7 cellular contexts compared by ENCODE assay signal in genomic region chr10:92699193-92699517, GRCh38. TPM values are rescaled to one million over a fixed set of nuclear protein-coding genes. Genes with fewer than 3 reads are reported as not detected.
DNase-seq lines count a peak whose midpoint lies in the region; ATAC-seq and TF ChIP-seq lines count a peak whose summit lies in the region.

No MANE protein-coding gene starts in this region.

- peak overlapping the region; percentile 50; the same call in 1 of the 2 replicates for H3K9ac ChIP-seq in iPS-20b (ENCODE audit: low read depth, low read length)

- no peaks in the 10 kb centered on the region for H3K9me3 ChIP-seq in iPS-20b (ENCODE audit: insufficient read depth, low read depth, low read length)

- H3K4me3 Mint-ChIP-seq in activated T-helper 2 cell treated with anti-CD3 and anti-CD28 coated beads, Interferon-gamma antibody, Interleukin-2, Interleukin-4, amounts not matched to agents 10 μg/mL and 5 μg/mL and 100 μg/mL, durations not matched to agents 14 hours and 24 hours and 36 hours (ENCODE audit: low read depth) = peak overlapping the region; percentile 69
- peak overlapping the region; percentile 82 to 83 for H3K4me3 Mint-ChIP-seq in stimulated activated naive B cell treated with anti-CD40 and anti-IgM and Interleukin-4, amounts not matched to agents 10 μg/mL and 1 μg/mL and 100 μg/mL, for 72 hours

- DNase-seq in HL-60 (ENCODE audit: low read depth in 1 of 2, low spot score in 1 of 2) (no peak), NCI-H510A treated with DMSO at 0.1 percent for 48 hours (lab: John Stamatoyannopoulos, UW) (no peak), dedifferentiated amniotic fluid mesenchymal stem cell (ENCODE audit: extremely low spot score) (no peak), substantia nigra (lab: John Stamatoyannopoulos, UW) (no peak)
- DNase-seq in activated T-helper 2 cell treated with anti-CD3 and anti-CD28 coated beads, Interferon-gamma antibody, Interleukin-2, Interleukin-4, amounts not matched to agents 10 μg/mL and 5 μg/mL and 100 μg/mL, durations not matched to agents 14 hours and 24 hours and 36 hours (ENCODE audit: low spot score) = no peak
- DNase-seq in stimulated activated naive B cell treated with anti-CD40 and anti-IgM and Interleukin-4, amounts not matched to agents 10 μg/mL and 1 μg/mL and 100 μg/mL, for 72 hours = no peak

- H3K27me3 ChIP-seq in HL-60 (ENCODE audit: insufficient read depth, poor library complexity, severe bottlenecking) (no peaks in the 10 kb centered on the region), iPS-20b (ENCODE audit: insufficient read depth, low read length) (peaks cover 80% of the 10 kb centered on the region)

- intact Hi-C loops in activated T-helper 2 cell treated with anti-CD3 and anti-CD28 coated beads, Interferon-gamma antibody, Interleukin-2, Interleukin-4, amounts not matched to agents 10 μg/mL and 5 μg/mL and 100 μg/mL, durations not matched to agents 14 hours and 24 hours and 36 hours (cut with micrococcal nuclease) = no loop called here

- H3K4me1 Mint-ChIP-seq in activated T-helper 2 cell treated with anti-CD3 and anti-CD28 coated beads, Interferon-gamma antibody, Interleukin-2, Interleukin-4, amounts not matched to agents 10 μg/mL and 5 μg/mL and 100 μg/mL, durations not matched to agents 14 hours and 24 hours and 36 hours (ENCODE audit: low read depth) = peaks cover 20% of the 10 kb centered on the region
- peaks cover 39 to 54% of the 10 kb centered on the region in 2 donors for H3K4me1 Mint-ChIP-seq in stimulated activated naive B cell treated with anti-CD40 and anti-IgM and Interleukin-4, amounts not matched to agents 10 μg/mL and 1 μg/mL and 100 μg/mL, for 72 hours

- H3K27ac ChIP-seq in HL-60 (replicated peaks) = no peak overlapping the region
- H3K27ac ChIP-seq in iPS-20b (ENCODE audit: low read length) = no peak overlapping the region
- H3K27ac ChIP-seq in substantia nigra (ENCODE audit: low read depth, low read length, poor library complexity, severe bottlenecking) = no peak overlapping the region

- H3K36me3 ChIP-seq in iPS-20b (ENCODE audit: insufficient read depth, low read depth, low read length) = no peaks in the 10 kb centered on the region

- TF ChIP-seq CTCF in HL-60 (IDR thresholded peaks at IDR 0.05; ENCODE audit: insufficient read depth, low read length) = no peak

- ATAC-seq in stimulated activated naive B cell treated with anti-CD40 and anti-IgM and Interleukin-4, amounts not matched to agents 10 μg/mL and 1 μg/mL and 100 μg/mL, for 72 hours (replicated peaks) = no peak

- no peaks in the 10 kb centered on the region for H3K36me3 Mint-ChIP-seq in activated T-helper 2 cell treated with anti-CD3 and anti-CD28 coated beads, Interferon-gamma antibody, Interleukin-2, Interleukin-4, amounts not matched to agents 10 μg/mL and 5 μg/mL and 100 μg/mL, durations not matched to agents 14 hours and 24 hours and 36 hours (ENCODE audit: low read depth)
- peaks cover 5 to 9% of the 10 kb centered on the region in 2 donors for H3K36me3 Mint-ChIP-seq in stimulated activated naive B cell treated with anti-CD40 and anti-IgM and Interleukin-4, amounts not matched to agents 10 μg/mL and 1 μg/mL and 100 μg/mL, for 72 hours

- H3K4me3 ChIP-seq in HL-60 (replicated peaks; ENCODE audit: insufficient read depth, low read length) (0 out of 2 replicates have a peak overlapping the region, but pooled peaks have one; percentile 19), iPS-20b (ENCODE audit: low read length) (peak overlapping the region; percentile 67)

- no peaks in the 10 kb centered on the region; the same call in 1 of the 2 replicates for H3K4me1 ChIP-seq in iPS-20b (ENCODE audit: insufficient read depth, low read length)

- H3K9me3 Mint-ChIP-seq in activated T-helper 2 cell treated with anti-CD3 and anti-CD28 coated beads, Interferon-gamma antibody, Interleukin-2, Interleukin-4, amounts not matched to agents 10 μg/mL and 5 μg/mL and 100 μg/mL, durations not matched to agents 14 hours and 24 hours and 36 hours = no peaks in the 10 kb centered on the region
- H3K9me3 Mint-ChIP-seq in stimulated activated naive B cell treated with anti-CD40 and anti-IgM and Interleukin-4, amounts not matched to agents 10 μg/mL and 1 μg/mL and 100 μg/mL, for 72 hours = no peaks in the 10 kb centered on the region

- H3K27ac Mint-ChIP-seq in activated T-helper 2 cell treated with anti-CD3 and anti-CD28 coated beads, Interferon-gamma antibody, Interleukin-2, Interleukin-4, amounts not matched to agents 10 μg/mL and 5 μg/mL and 100 μg/mL, durations not matched to agents 14 hours and 24 hours and 36 hours = no peak overlapping the region
- peak overlapping the region; percentile 72 for H3K27ac Mint-ChIP-seq in stimulated activated naive B cell treated with anti-CD40 and anti-IgM and Interleukin-4, amounts not matched to agents 10 μg/mL and 1 μg/mL and 100 μg/mL, for 72 hours

- H3K27me3 Mint-ChIP-seq in activated T-helper 2 cell treated with anti-CD3 and anti-CD28 coated beads, Interferon-gamma antibody, Interleukin-2, Interleukin-4, amounts not matched to agents 10 μg/mL and 5 μg/mL and 100 μg/mL, durations not matched to agents 14 hours and 24 hours and 36 hours (ENCODE audit: low read depth) = peaks cover 74% of the 10 kb centered on the region
- H3K27me3 Mint-ChIP-seq in stimulated activated naive B cell treated with anti-CD40 and anti-IgM and Interleukin-4, amounts not matched to agents 10 μg/mL and 1 μg/mL and 100 μg/mL, for 72 hours = no peaks in the 10 kb centered on the region

RNA-seq across cellular contexts. Expression of gene HHEX, which starts 9.4 kb away (rescaled TPM):
- 0.32 and 0.46 TPM in 2 replicates for total RNA-seq in activated T-helper 2 cell treated with anti-CD3 and anti-CD28 coated beads, Interferon-gamma antibody, Interleukin-2, Interleukin-4, amounts not matched to agents 10 μg/mL and 5 μg/mL and 100 μg/mL, durations not matched to agents 14 hours and 24 hours and 36 hours
